Comparison of ENCODE assay signal across 14 cellular contexts in the genomic region with DNA sequence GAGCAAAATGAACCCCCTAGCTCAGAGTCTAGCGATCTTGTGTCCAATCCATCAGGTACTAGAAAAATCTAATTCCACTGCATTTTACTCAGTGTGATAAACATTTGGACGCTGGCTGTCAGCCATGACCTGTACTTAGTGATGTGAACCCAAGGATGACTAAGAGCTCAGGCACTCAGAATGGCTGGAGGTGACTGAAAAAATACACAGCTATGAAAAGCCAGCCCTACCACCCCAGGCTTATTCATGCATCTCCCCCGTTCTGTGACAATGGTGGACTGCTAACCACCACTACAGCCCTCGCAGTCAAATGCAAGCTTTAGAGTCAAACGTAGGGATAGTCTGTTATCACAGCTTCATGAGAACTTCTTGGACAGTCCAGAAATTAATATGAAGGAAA. TPM values are rescaled to one million over a fixed set of nuclear protein-coding genes. Genes with fewer than 3 reads are reported as not detected.
A peak's percentile ranks its signal among the peaks of the same experiment; 100 is the strongest.
DNase-seq lines count a peak whose midpoint lies in the region; ATAC-seq, FAIRE-seq and TF ChIP-seq lines count a peak whose summit lies in the region.
"Had no signal": no experiment of that assay in that cellular context is flagged by ENCODE, and none has a peak within 500 bp of the region (broad histone marks: within the 10 kb centered on the region; RNA-seq: fewer than 3 reads in every experiment).

No MANE protein-coding gene starts in this region.

- FAIRE-seq in H54 (lab: Jason Lieb, UNC), result no peak

- ATAC-seq in RWPE2 (ENCODE audit: low read depth) (peak; percentile 64), sciatic nerve (peak; percentile 60), HG03196 (IDR thresholded peaks at IDR 0.05; ENCODE audit: unreplicated experiment) (no peak)

- TF ChIP-seq POLR2A in H54 (IDR thresholded peaks at IDR 0.05; ENCODE audit: low read depth, low read length), result no peak

- H3K4me3 ChIP-seq in RWPE2 (ENCODE audit: severe bottlenecking), result no peak overlapping the region
- H3K4me3 ChIP-seq in fibroblast of pulmonary artery (replicated peaks; ENCODE audit: low read depth, low read length), result no peak overlapping the region
- H3K4me3 ChIP-seq: skin epidermis had no signal

- TF ChIP-seq CTCF in RWPE2 (IDR thresholded peaks at IDR 0.05; ENCODE audit: poor library complexity, severe bottlenecking), result no peak
- no peak for TF ChIP-seq CTCF in fibroblast of pulmonary artery (IDR thresholded peaks at IDR 0.05; ENCODE audit: low read length, missing control alignments)
- TF ChIP-seq CTCF in GM13977 (IDR thresholded peaks at IDR 0.05; ENCODE audit: extremely low read depth, insufficient read depth, missing control alignments), result no peak

- intact Hi-C loops in sciatic nerve (cut with DNase I), result no loop called here

- in situ Hi-C loops in GM13977 (cut with MboI; ENCODE audit: low pct_unique_long_range_greater_than_20kb, low sequenced_read_pairs, unreplicated experiment), result no loop called here

- H3K4me1 ChIP-seq in RWPE2 (ENCODE audit: insufficient read depth, poor library complexity, severe bottlenecking), result peaks cover 42% of the 10 kb centered on the region

- no peaks in the 10 kb centered on the region for H3K9me3 ChIP-seq in RWPE2 (ENCODE audit: severe bottlenecking)

- no peaks in the 10 kb centered on the region for H3K27me3 ChIP-seq in RWPE2 (ENCODE audit: insufficient read depth, poor library complexity, severe bottlenecking)

- DNase-seq in H54 (ENCODE audit: insufficient read length, low spot score) (peak; percentile 61), RWPE2 (ENCODE audit: low spot score) (no peak), fibroblast of pulmonary artery (ENCODE audit: low read depth) (peak; percentile 54), sciatic nerve (ENCODE audit: low spot score) (no peak), GM13977 (ENCODE audit: low spot score) (no peak)
- no peak for DNase-seq in activated CD4-positive, CD25-positive, alpha-beta regulatory T cell (lab: John Stamatoyannopoulos, UW)
- no peak for DNase-seq in activated CD4-positive, alpha-beta T cell treated with anti-CD3 and anti-CD28 coated beads, Interleukin-2, amount 50 U/mL, for 1 hour
- DNase-seq: activated CD4-positive, alpha-beta T cell treated with anti-CD3 and anti-CD28 coated beads for 4 hours; activated naive CD4-positive, alpha-beta T cell treated with anti-CD3 and anti-CD28 coated beads for 36 hours; CD4-positive, alpha-beta T cell; effector CD4-positive, alpha-beta T cell; NCI-H748 treated with DMSO at 0.1 percent for 48 hours had no signal

- H3K27ac ChIP-seq in RWPE2 (ENCODE audit: poor library complexity, severe bottlenecking), result peak overlapping the region; percentile 76
- H3K27ac ChIP-seq: skin epidermis had no signal

- no peaks in the 10 kb centered on the region for H3K36me3 ChIP-seq in RWPE2 (ENCODE audit: low read depth)

RNA-seq across cellular contexts. Expression of gene AFAP1L2, which starts 14.9 kb away (rescaled TPM):
- total RNA-seq in sciatic nerve, result 144 TPM

Comparison
In these comparisons a context has a peak if more than half of its experiments do, and no peak if none do; other contexts are left out.
1. DNase-seq: peak in H54 (single experiment) and fibroblast of pulmonary artery (single experiment); none in RWPE2 (single experiment), sciatic nerve (single experiment), activated CD4-positive, CD25-positive, alpha-beta regulatory T cell (0 of 4), GM13977 (single experiment) and activated CD4-positive, alpha-beta T cell treated with anti-CD3 and anti-CD28 coated beads, Interleukin-2, amount 50 U/mL, for 1 hour (single experiment).